Comparison of ENCODE assay signal across 27 cellular contexts in the genomic region with DNA sequence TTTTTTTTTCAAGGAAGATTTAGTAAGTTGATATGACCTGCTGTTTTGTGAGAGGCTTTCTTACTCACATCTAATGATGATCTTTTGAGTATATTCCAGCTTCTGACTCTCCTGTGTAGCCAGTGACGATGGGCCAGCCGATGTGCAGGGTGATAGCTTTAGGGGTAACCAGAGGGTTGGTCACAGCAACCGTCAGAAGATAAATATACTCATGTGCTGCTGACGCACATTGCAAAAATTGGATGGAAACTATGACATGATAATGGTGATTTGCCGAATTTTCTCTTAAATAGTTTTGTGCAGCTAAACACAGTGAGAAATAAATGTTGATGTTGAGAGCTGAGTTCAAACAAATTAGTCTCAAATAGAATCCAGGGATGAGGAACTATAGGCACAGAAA. TPM values are rescaled to one million over a fixed set of nuclear protein-coding genes. Genes with fewer than 3 reads are reported as not detected.
DNase-seq lines count a peak whose midpoint lies in the region; ATAC-seq, FAIRE-seq and TF ChIP-seq lines count a peak whose summit lies in the region.
"Had no signal": no experiment of that assay in that cellular context is flagged by ENCODE, and none has a peak within 500 bp of the region (broad histone marks: within the 10 kb centered on the region; RNA-seq: fewer than 3 reads in every experiment).

No MANE protein-coding gene starts in this region.

- H3K27me3 Mint-ChIP-seq in effector memory CD8-positive, alpha-beta T cell = no peaks in the 10 kb centered on the region
- H3K27me3 Mint-ChIP-seq in naive thymus-derived CD8-positive, alpha-beta T cell = no peaks in the 10 kb centered on the region
- H3K27me3 Mint-ChIP-seq: CD8-positive, alpha-beta memory T cell had no signal

- H3K9ac ChIP-seq in BLaER1 = no peak overlapping the region
- H3K9ac ChIP-seq in SU-DHL-6 (ENCODE audit: low read length) = no peak overlapping the region

- no peak for TF ChIP-seq POLR2A in H54 (IDR thresholded peaks at IDR 0.05; ENCODE audit: low read depth, low read length)

- H3K9me3 ChIP-seq in BLaER1 = peaks cover 2% of the 10 kb centered on the region; the same call in 1 of the 2 replicates
- H3K9me3 ChIP-seq in SU-DHL-6 (ENCODE audit: insufficient read depth, low read length) = no peaks in the 10 kb centered on the region
- H3K9me3 ChIP-seq: MG63, Peyer's patch had no signal

- H3K4me3 ChIP-seq in BLaER1 = no peak overlapping the region
- no peak overlapping the region for H3K4me3 ChIP-seq in SU-DHL-6 (ENCODE audit: insufficient read depth, low read length, poor library complexity, severe bottlenecking)
- H3K4me3 ChIP-seq: MG63, Peyer's patch, SK-N-MC had no signal

- peak overlapping the region in 1 of 2 donors; percentile 15 for H3K4me3 Mint-ChIP-seq in effector memory CD8-positive, alpha-beta T cell
- no peak overlapping the region for H3K4me3 Mint-ChIP-seq in naive thymus-derived CD8-positive, alpha-beta T cell
- H3K4me3 Mint-ChIP-seq: CD8-positive, alpha-beta memory T cell had no signal

- H3K9me3 Mint-ChIP-seq in effector memory CD8-positive, alpha-beta T cell = no peaks in the 10 kb centered on the region
- no peaks in the 10 kb centered on the region for H3K9me3 Mint-ChIP-seq in naive thymus-derived CD8-positive, alpha-beta T cell
- H3K9me3 Mint-ChIP-seq: CD8-positive, alpha-beta memory T cell had no signal

- peaks cover 10 to 46% of the 10 kb centered on the region in 2 donors for H3K4me1 Mint-ChIP-seq in effector memory CD8-positive, alpha-beta T cell (ENCODE audit: low read depth in 2 of 2)
- peaks cover 15 to 40% (median 17%) of the 10 kb centered on the region in 4 donors for H3K4me1 Mint-ChIP-seq in naive thymus-derived CD8-positive, alpha-beta T cell

- no peaks in the 10 kb centered on the region for H3K9me2 ChIP-seq in SU-DHL-6 (replicated peaks; ENCODE audit: insufficient read depth, low read length)

- H3K27ac ChIP-seq in BLaER1 = peak overlapping the region; percentile 89
- H3K27ac ChIP-seq in SU-DHL-6 (ENCODE audit: low read depth, low read length) = peak overlapping the region; percentile 99
- H3K27ac ChIP-seq: C4-2B, Peyer's patch, SK-N-MC had no signal

- POLR2A ChIA-PET in naive thymus-derived CD8-positive, alpha-beta T cell (lab: Charles Lee) = no interaction called here

- H3K79me2 ChIP-seq in SU-DHL-6 (ENCODE audit: insufficient read depth, low read length) = peaks cover 49% of the 10 kb centered on the region

- H3K4me1 ChIP-seq in BLaER1 = peaks cover 73% of the 10 kb centered on the region

- TF ChIP-seq CTCF in SU-DHL-6 (IDR thresholded peaks at IDR 0.05; ENCODE audit: insufficient read depth, low read length, poor library complexity, severe bottlenecking) = no peak

- peak overlapping the region; percentile 5 to 89 for H3K27ac Mint-ChIP-seq in effector memory CD8-positive, alpha-beta T cell
- H3K27ac Mint-ChIP-seq in naive thymus-derived CD8-positive, alpha-beta T cell = peak overlapping the region in 1 of 10 donors; percentile 53

- peaks cover 14% of the 10 kb centered on the region for H3K36me3 Mint-ChIP-seq in effector memory CD8-positive, alpha-beta T cell (ENCODE audit: insufficient read depth)
- H3K36me3 Mint-ChIP-seq in naive thymus-derived CD8-positive, alpha-beta T cell = peaks cover 0 to 76% (median 26%) of the 10 kb centered on the region in 3 donors

- H2AFZ ChIP-seq in SU-DHL-6 (ENCODE audit: low read depth, low read length, severe bottlenecking) = no peak overlapping the region

- FAIRE-seq in H54 (lab: Jason Lieb, UNC) = peak; percentile 38
- FAIRE-seq: A204.1, GM12892, HTR-8/SVneo had no signal

- H4K20me1 ChIP-seq in BLaER1 (no peaks in the 10 kb centered on the region), SU-DHL-6 (ENCODE audit: low read depth, low read length) (no peaks in the 10 kb centered on the region)

- H3F3A ChIP-seq in SU-DHL-6 (ENCODE audit: insufficient read depth) = peaks cover 37% of the 10 kb centered on the region

- ATAC-seq in effector memory CD8-positive, alpha-beta T cell (replicated peaks) = peak; percentile 46
- no peak for ATAC-seq in naive thymus-derived CD8-positive, alpha-beta T cell
- no peak for ATAC-seq in HG03521 (IDR thresholded peaks at IDR 0.05; ENCODE audit: unreplicated experiment)

- peak overlapping the region; percentile 72 for H3K4me2 ChIP-seq in BLaER1
- H3K4me2 ChIP-seq in SU-DHL-6 (ENCODE audit: low read depth, low read length, poor library complexity, severe bottlenecking) = no peak overlapping the region

- H3K36me3 ChIP-seq in BLaER1 (peaks cover 39% of the 10 kb centered on the region), SU-DHL-6 (ENCODE audit: low read length) (peaks cover 19% of the 10 kb centered on the region)

- DNase-seq in H54 (ENCODE audit: insufficient read length, low spot score) (no peak), foreskin melanocyte (no peak)
- DNase-seq in effector memory CD8-positive, alpha-beta T cell = no peak
- DNase-seq in naive thymus-derived CD8-positive, alpha-beta T cell = no peak
- DNase-seq: Calu3; CD8-positive, alpha-beta memory T cell; DMS79 treated with DMSO at 0.1 percent for 48 hours; KBM-7; MG63; NCI-H1048; NCI-H1417; NCI-H1694 treated with DMSO at 0.1 percent for 48 hours; NCI-H2081; NCI-H226; NCI-H510A; NCI-H69; OCI-M1; Peyer's patch; SHP77 treated with DMSO at 0.1 percent for 48 hours had no signal

- H3K27me3 ChIP-seq in BLaER1 (no peaks in the 10 kb centered on the region), SU-DHL-6 (ENCODE audit: low read length) (no peaks in the 10 kb centered on the region)
- H3K27me3 ChIP-seq: MG63, Peyer's patch had no signal

RNA-seq across cellular contexts. Expression of gene R3HCC1L, which starts 29.5 kb away (rescaled TPM):
- total RNA-seq in naive thymus-derived CD8-positive, alpha-beta T cell = 10 to 100 TPM; 27.0 to 28.8 TPM
- polyA plus RNA-seq in naive thymus-derived CD8-positive, alpha-beta T cell = 10 to 100 TPM in 2 of 3 donors, 1 to 10 TPM in 1; 7.3 to 14.2 (median 11.4) TPM
